In the genomic region with DNA sequence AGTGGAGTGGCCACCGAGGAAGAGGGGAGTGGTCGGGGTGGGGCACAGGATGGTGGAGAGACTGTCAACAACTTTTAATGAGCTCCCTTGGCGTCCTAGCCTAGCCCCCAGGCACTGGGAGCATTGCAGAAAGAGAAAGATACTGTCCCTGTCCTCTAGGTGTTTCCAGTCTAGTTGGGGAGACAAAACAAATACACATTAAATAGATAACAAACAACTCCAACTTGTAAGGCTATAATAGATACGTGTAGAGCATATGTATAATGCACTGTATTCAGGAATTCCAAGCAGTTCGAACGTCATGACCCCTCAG, we compare ENCODE assay signal across 2 cellular contexts.
TF ChIP-seq lines count a peak whose summit lies in the region.

No MANE protein-coding gene starts in this region.

TF ChIP-seq in IMR-90, 13 proteins besides CTCF, POLR2A, EP300 and RAD21:
- TF ChIP-seq, protein P1, sequence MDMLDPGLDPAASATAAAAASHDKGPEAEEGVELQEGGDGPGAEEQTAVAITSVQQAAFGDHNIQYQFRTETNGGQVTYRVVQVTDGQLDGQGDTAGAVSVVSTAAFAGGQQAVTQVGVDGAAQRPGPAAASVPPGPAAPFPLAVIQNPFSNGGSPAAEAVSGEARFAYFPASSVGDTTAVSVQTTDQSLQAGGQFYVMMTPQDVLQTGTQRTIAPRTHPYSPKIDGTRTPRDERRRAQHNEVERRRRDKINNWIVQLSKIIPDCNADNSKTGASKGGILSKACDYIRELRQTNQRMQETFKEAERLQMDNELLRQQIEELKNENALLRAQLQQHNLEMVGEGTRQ (IDR thresholded peaks at IDR 0.05; ENCODE audit: low read depth, low read length), result no peak
- TF ChIP-seq NFE2L2 (IDR thresholded peaks at IDR 0.05; ENCODE audit: low read depth, low read length), result no peak
- no peak for TF ChIP-seq FOS (IDR thresholded peaks at IDR 0.05; ENCODE audit: low read depth, low read length)
- TF ChIP-seq CHD1 (IDR thresholded peaks at IDR 0.05; ENCODE audit: low read depth, low read length), result no peak
- no peak for TF ChIP-seq RFX5 (IDR thresholded peaks at IDR 0.05; ENCODE audit: low read depth, low read length)
- TF ChIP-seq SMC3 (IDR thresholded peaks at IDR 0.05; ENCODE audit: low read depth, low read length), result no peak
- no peak for TF ChIP-seq CEBPB (IDR thresholded peaks at IDR 0.05; ENCODE audit: low read depth, low read length)
- TF ChIP-seq MAFK (IDR thresholded peaks at IDR 0.05; ENCODE audit: low read depth, low read length), result no peak
- TF ChIP-seq BHLHE40 (IDR thresholded peaks at IDR 0.05; ENCODE audit: low read depth, low read length), result no peak
- TF ChIP-seq, protein P2, sequence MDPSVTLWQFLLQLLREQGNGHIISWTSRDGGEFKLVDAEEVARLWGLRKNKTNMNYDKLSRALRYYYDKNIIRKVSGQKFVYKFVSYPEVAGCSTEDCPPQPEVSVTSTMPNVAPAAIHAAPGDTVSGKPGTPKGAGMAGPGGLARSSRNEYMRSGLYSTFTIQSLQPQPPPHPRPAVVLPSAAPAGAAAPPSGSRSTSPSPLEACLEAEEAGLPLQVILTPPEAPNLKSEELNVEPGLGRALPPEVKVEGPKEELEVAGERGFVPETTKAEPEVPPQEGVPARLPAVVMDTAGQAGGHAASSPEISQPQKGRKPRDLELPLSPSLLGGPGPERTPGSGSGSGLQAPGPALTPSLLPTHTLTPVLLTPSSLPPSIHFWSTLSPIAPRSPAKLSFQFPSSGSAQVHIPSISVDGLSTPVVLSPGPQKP (IDR thresholded peaks at IDR 0.05; ENCODE audit: borderline replicate concordance, low read depth, low read length), result no peak

TF ChIP-seq in K562, 482 proteins besides CTCF, POLR2A, EP300 and RAD21:
- TF ChIP-seq, protein P3, sequence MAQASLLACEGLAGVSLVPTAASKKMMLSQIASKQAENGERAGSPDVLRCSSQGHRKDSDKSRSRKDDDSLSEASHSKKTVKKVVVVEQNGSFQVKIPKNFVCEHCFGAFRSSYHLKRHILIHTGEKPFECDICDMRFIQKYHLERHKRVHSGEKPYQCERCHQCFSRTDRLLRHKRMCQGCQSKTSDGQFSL (CRISPR knock-in tag; IDR thresholded peaks at IDR 0.05), result peak; percentile 39; the same call in 1 of the 2 replicates
- TF ChIP-seq, protein P3 (tag; IDR thresholded peaks at IDR 0.05), result no peak
- TF ChIP-seq CHD2 (IDR thresholded peaks at IDR 0.05; ENCODE audit: low read depth, low read length) (no peak), SUPT5H (IDR thresholded peaks at IDR 0.05) (no peak), ETV6 (IDR thresholded peaks at IDR 0.05; ENCODE audit: borderline replicate concordance in 1 of 2, low read depth in 2 of 2, low read length in 1 of 2) (no peak), ETV6 (CRISPR knock-in tag; IDR thresholded peaks at IDR 0.05; ENCODE audit: borderline replicate concordance) (no peak), NFIX (CRISPR knock-in tag; IDR thresholded peaks at IDR 0.05; ENCODE audit: low read depth) (no peak), FOXM1 (IDR thresholded peaks at IDR 0.05; ENCODE audit: low read depth) (no peak), FOXM1 (CRISPR knock-in tag; IDR thresholded peaks at IDR 0.05; ENCODE audit: low read depth) (no peak), TCF3 (CRISPR knock-in tag; IDR thresholded peaks at IDR 0.05) (no peak), ZNF121 (CRISPR knock-in tag; conservative IDR thresholded peaks at IDR 0.05) (no peak), ASH1L (IDR thresholded peaks at IDR 0.05; ENCODE audit: borderline replicate concordance, low read depth, partially characterized antibody) (no peak), CREM (IDR thresholded peaks at IDR 0.05; ENCODE audit: low read depth) (no peak), PHTF2 (CRISPR knock-in tag; IDR thresholded peaks at IDR 0.05) (no peak), ATF1 (CRISPR knock-in tag; IDR thresholded peaks at IDR 0.05) (no peak), ATF1 (tag; IDR thresholded peaks at IDR 0.05) (peak; percentile 35; the same call in 1 of the 2 replicates)
- TF ChIP-seq, protein P4, sequence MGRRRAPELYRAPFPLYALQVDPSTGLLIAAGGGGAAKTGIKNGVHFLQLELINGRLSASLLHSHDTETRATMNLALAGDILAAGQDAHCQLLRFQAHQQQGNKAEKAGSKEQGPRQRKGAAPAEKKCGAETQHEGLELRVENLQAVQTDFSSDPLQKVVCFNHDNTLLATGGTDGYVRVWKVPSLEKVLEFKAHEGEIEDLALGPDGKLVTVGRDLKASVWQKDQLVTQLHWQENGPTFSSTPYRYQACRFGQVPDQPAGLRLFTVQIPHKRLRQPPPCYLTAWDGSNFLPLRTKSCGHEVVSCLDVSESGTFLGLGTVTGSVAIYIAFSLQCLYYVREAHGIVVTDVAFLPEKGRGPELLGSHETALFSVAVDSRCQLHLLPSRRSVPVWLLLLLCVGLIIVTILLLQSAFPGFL (CRISPR knock-in tag; IDR thresholded peaks at IDR 0.05), result no peak
